ENCODE assay signal across 8 cellular contexts in genomic region chr11:116732740-116733385, GRCh38.
A peak's percentile ranks its signal among the peaks of the same experiment; 100 is the strongest.
DNase-seq lines count a peak whose midpoint lies in the region; ATAC-seq and TF ChIP-seq lines count a peak whose summit lies in the region.

No MANE protein-coding gene starts in this region.

- H3K27me3 ChIP-seq in brain microvascular endothelial cell (replicated peaks) = peaks cover 3% of the 10 kb centered on the region

- ATAC-seq in GM21737 (IDR thresholded peaks at IDR 0.05; ENCODE audit: unreplicated experiment) = no peak

- no peaks in the 10 kb centered on the region for H3K36me3 ChIP-seq in brain microvascular endothelial cell (replicated peaks)

- in situ Hi-C loops in brain microvascular endothelial cell (cut with HindIII; ENCODE audit: low pct_ligation_motif_present, low sequenced_read_pairs) = no loop called here

- TF ChIP-seq CTCF in GM10248 (IDR thresholded peaks at IDR 0.05; ENCODE audit: control extremely low read depth, extremely low read depth, low read depth, missing control alignments) (peak; percentile 84), brain microvascular endothelial cell (IDR thresholded peaks at IDR 0.05; ENCODE audit: low read depth, low read length, missing control alignments) (peak; percentile 91)

- CTCF ChIA-PET in GM10248 (lab: Yijun Ruan, JAX) (interaction anchor here (0.6 to 8.2 kb wide), 31 partner anchors 9 to 494 kb away, joined by 3 to 97 read pairs (median 3); partner anchors contain the start of gene ZPR1), HEK293T (lab: Yijun Ruan, JAX) (interaction anchor here (0.5 to 2.8 kb wide), 7 partner anchors 10 to 103 kb away, joined by 3 to 36 read pairs (median 5); no protein-coding TSS in a partner anchor)

- POLR2A ChIA-PET in GM10248 (lab: Yijun Ruan, JAX) = no interaction called here
- POLR2A ChIA-PET in HEK293T (lab: Yijun Ruan, JAX) = no interaction called here

- peak; percentile 90 for DNase-seq in GM10248 (ENCODE audit: extremely low spot score)
- peak; percentile 87 for DNase-seq in HEK293T (ENCODE audit: extremely low spot score)
- DNase-seq in NCI-H1105 (lab: John Stamatoyannopoulos, UW) = peak; percentile 70
- peak; percentile 53 for DNase-seq in UCSD-AML1 (lab: John Stamatoyannopoulos, UW; ENCODE audit: unreplicated experiment)
- DNase-seq in brain microvascular endothelial cell = peak; percentile 65
- peak; percentile 69 for DNase-seq in inferior parietal cortex (ENCODE audit: extremely low spot score)
- DNase-seq in stimulated activated CD4-positive, alpha-beta T cell treated with anti-CD3 and anti-CD28 coated beads, Interleukin-1b, Interleukin-23, amount 100 ng/mL, for 1 hour (ENCODE audit: low read depth in 2 of 2) = peak; percentile 10 to 21

- no peak overlapping the region for H3K27ac ChIP-seq in brain microvascular endothelial cell

- H3K4me3 ChIP-seq in brain microvascular endothelial cell (ENCODE audit: low read depth, low read length) = no peak overlapping the region

TF ChIP-seq in HEK293T, 16 proteins besides CTCF, POLR2A, EP300 and RAD21:
- TF ChIP-seq ARNT (IDR thresholded peaks at IDR 0.05) = no peak

Comparison
In these comparisons a context has a peak if more than half of its experiments do, and no peak if none do; other contexts are left out.
1. DNase-seq: peak in every context shown above with its lines; median percentile 90 in GM10248; 87 in HEK293T; 70 in NCI-H1105; 69 in inferior parietal cortex; 65 in brain microvascular endothelial cell; 53 in UCSD-AML1; 16 in stimulated activated CD4-positive, alpha-beta T cell treated with anti-CD3 and anti-CD28 coated beads, Interleukin-1b, Interleukin-23, amount 100 ng/mL, for 1 hour.